ENCODE assay signal across 15 cellular contexts in the genomic region with DNA sequence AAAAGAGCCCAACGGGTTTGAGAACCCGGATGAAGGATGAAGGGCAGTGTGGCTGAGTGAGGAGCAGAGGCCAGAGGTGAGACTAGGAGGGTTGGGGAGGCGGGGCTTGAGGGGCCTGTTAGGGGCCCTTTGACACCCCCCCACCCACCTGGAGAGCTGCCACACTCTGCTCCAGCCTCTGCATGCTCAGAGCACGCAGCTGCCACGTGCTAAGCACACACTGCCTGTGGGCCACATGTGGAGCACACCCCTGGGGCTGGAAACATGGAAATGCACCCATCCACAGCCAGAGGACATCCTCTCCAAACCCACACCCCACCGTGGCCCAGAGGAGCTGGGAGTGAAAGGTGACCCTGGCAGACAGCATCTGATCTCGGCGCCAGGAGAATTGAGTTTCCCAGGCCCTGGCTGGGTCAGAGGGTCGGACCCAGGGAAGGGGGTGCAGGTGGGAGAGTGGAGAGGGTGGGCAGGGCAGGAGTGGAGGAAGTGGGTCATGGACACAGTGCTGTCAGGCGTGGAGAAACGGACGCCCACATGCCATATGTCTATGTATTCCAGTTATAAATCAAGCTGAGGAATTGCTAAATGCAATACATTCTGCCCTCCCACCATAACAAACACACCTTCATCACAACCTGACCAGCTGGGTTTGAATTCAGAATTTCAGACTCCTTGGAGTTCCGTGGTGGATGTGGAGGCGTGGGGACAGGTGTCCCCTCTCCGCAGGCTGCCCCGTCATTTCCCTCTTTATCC. TPM values are rescaled to one million over a fixed set of nuclear protein-coding genes. Genes with fewer than 3 reads are reported as not detected.
"Had no signal": no experiment of that assay in that cellular context is flagged by ENCODE, and none has a peak within 500 bp of the region (broad histone marks: within the 10 kb centered on the region; RNA-seq: fewer than 3 reads in every experiment).

No MANE protein-coding gene starts in this region.

- H3K4me3 ChIP-seq: ascending aorta, pancreas, tibial nerve had no signal

- H3K27ac ChIP-seq: ascending aorta, pancreas, tibial nerve had no signal

- H3K9me3 Mint-ChIP-seq: activated CD4-positive, alpha-beta memory T cell treated with anti-CD3 and anti-CD28 coated beads, Interleukin-2, amount 10 ng/mL, durations not matched to agents 7 days and 5 days; activated naive CD8-positive, alpha-beta T cell treated with anti-CD3 and anti-CD28 coated beads, Interleukin-2, amount 10 ng/mL, durations not matched to agents 7 days and 5 days; activated T-cell treated with anti-CD3 and anti-CD28 coated beads, Interleukin-2, amount 50 U/mL, for 72 hours; T-helper 2 cell treated with Interferon-gamma antibody and Interleukin-4, amounts not matched to agents 5 μg/mL and 100 μg/mL, for 36 hours had no signal

- H3K9me3 ChIP-seq: ascending aorta, pancreas, tibial nerve had no signal

- H3K36me3 Mint-ChIP-seq: activated naive CD8-positive, alpha-beta T cell treated with anti-CD3 and anti-CD28 coated beads, Interleukin-2, amount 10 ng/mL, durations not matched to agents 7 days and 5 days had no signal

- H3K4me3 Mint-ChIP-seq: activated CD4-positive, alpha-beta memory T cell treated with anti-CD3 and anti-CD28 coated beads, Interleukin-2, amount 10 ng/mL, durations not matched to agents 7 days and 5 days; activated naive CD8-positive, alpha-beta T cell treated with anti-CD3 and anti-CD28 coated beads, Interleukin-2, amount 10 ng/mL, durations not matched to agents 7 days and 5 days; activated T-cell treated with anti-CD3 and anti-CD28 coated beads, Interleukin-2, amount 50 U/mL, for 72 hours; T-helper 2 cell treated with Interferon-gamma antibody and Interleukin-4, amounts not matched to agents 5 μg/mL and 100 μg/mL, for 36 hours had no signal

- H3K27ac Mint-ChIP-seq: activated CD4-positive, alpha-beta memory T cell treated with anti-CD3 and anti-CD28 coated beads, Interleukin-2, amount 10 ng/mL, durations not matched to agents 7 days and 5 days; activated naive CD8-positive, alpha-beta T cell treated with anti-CD3 and anti-CD28 coated beads, Interleukin-2, amount 10 ng/mL, durations not matched to agents 7 days and 5 days; activated T-cell treated with anti-CD3 and anti-CD28 coated beads, Interleukin-2, amount 50 U/mL, for 72 hours; T-helper 2 cell treated with Interferon-gamma antibody and Interleukin-4, amounts not matched to agents 5 μg/mL and 100 μg/mL, for 36 hours had no signal

- H3K27me3 ChIP-seq: pancreas had no signal

- DNase-seq: activated CD4-positive, alpha-beta memory T cell treated with anti-CD3 and anti-CD28 coated beads, Interleukin-2, amount 10 ng/mL, durations not matched to agents 7 days and 5 days; activated CD4-positive, CD25-positive, alpha-beta regulatory T cell treated with anti-CD3 and anti-CD28 coated beads, Interleukin-2, amount 50 U/mL, for 72 hours; activated naive CD8-positive, alpha-beta T cell treated with anti-CD3 and anti-CD28 coated beads, Interleukin-2, amount 10 ng/mL, durations not matched to agents 7 days and 5 days; activated T-cell treated with anti-CD3 and anti-CD28 coated beads, Interleukin-2, amount 50 U/mL, for 72 hours; erythroblast; hippocampal formation; left cardiac atrium; stimulated activated CD4-positive, alpha-beta T cell treated with anti-CD3 and anti-CD28 coated beads, Interleukin-4, amount 100 ng/mL, for 1 hour; SW 1271 had no signal

- H3K36me3 ChIP-seq: ascending aorta, pancreas, tibial nerve had no signal

RNA-seq across cellular contexts. Expression of gene LCN2, which starts 59.9 kb away (rescaled TPM):
- total RNA-seq: activated CD4-positive, alpha-beta memory T cell treated with anti-CD3 and anti-CD28 coated beads, Interleukin-2, amount 10 ng/mL, durations not matched to agents 7 days and 5 days; activated naive CD8-positive, alpha-beta T cell treated with anti-CD3 and anti-CD28 coated beads, Interleukin-2, amount 10 ng/mL, durations not matched to agents 7 days and 5 days; activated T-cell treated with anti-CD3 and anti-CD28 coated beads, Interleukin-2, amount 50 U/mL, for 72 hours; ascending aorta; lung microvascular endothelial cell; tibial nerve had no signal
- polyA plus RNA-seq: neural cell had no signal
